In the genomic region with DNA sequence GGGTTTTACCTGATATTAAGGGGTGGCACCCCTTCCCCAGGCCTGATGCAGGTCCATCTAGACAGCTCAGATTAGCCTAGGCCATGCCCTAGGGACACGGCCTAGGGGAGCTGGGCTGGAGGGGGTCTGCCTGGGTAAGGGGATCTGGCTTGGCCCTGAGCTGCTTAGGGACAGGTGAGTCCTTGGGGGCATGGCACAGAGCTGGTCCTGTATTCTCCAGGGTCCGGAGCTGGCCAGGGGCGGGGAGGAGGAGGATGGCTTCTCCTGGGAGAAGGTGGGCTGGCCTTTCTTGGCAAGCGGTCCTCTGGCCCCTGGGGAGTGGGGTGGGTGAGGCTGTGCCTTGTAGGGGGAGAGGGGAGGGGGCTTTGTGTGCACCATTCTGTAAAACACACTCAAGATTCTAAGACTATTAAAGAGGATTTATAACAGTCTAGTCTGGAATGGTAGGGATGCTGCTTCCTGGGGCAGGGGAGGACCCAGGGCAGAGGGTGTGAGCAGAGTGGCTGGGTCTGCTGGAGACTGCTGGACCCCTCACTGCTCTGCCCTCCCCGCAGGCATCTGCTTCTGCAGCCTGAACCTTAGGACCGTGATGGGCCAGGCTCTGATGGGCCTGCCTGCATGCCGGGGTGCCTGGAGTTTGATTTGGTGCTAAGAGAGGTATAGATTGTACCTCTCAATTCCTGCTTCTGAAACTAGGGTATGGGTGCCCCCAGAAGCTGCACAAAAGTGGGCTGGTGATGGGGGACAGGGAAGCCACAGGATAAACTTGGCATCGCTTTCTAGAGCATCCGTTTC, we compare ENCODE assay signal across 9 cellular contexts. TPM values are rescaled to one million over a fixed set of nuclear protein-coding genes. Genes with fewer than 3 reads are reported as not detected.
DNase-seq lines count a peak whose midpoint lies in the region; ATAC-seq and TF ChIP-seq lines count a peak whose summit lies in the region.
"Had no signal": no experiment of that assay in that cellular context is flagged by ENCODE, and none has a peak within 500 bp of the region (broad histone marks: within the 10 kb centered on the region; RNA-seq: fewer than 3 reads in every experiment).

No MANE protein-coding gene starts in this region.

- no peak overlapping the region for H3K27ac ChIP-seq in suprapubic skin

- no peak for TF ChIP-seq CTCF in suprapubic skin (IDR thresholded peaks at IDR 0.05)

- peaks cover 41% of the 10 kb centered on the region for H3K4me1 Mint-ChIP-seq in activated naive CD4-positive, alpha-beta T cell treated with anti-CD3 and anti-CD28 coated beads, Interleukin-2, amount 10 ng/mL, durations not matched to agents 7 days and 5 days
- peaks cover 31% of the 10 kb centered on the region for H3K4me1 Mint-ChIP-seq in activated T-helper 17 cell treated with anti-CD3 and anti-CD28 coated beads, Interleukin-2, amount 50 U/mL, for 72 hours

- peaks cover 26% of the 10 kb centered on the region for H3K36me3 Mint-ChIP-seq in activated naive CD4-positive, alpha-beta T cell treated with anti-CD3 and anti-CD28 coated beads, Interleukin-2, amount 10 ng/mL, durations not matched to agents 7 days and 5 days
- H3K36me3 Mint-ChIP-seq in activated T-helper 17 cell treated with anti-CD3 and anti-CD28 coated beads, Interleukin-2, amount 50 U/mL, for 72 hours (ENCODE audit: low read depth), result peaks cover 99% of the 10 kb centered on the region

- peaks cover 23% of the 10 kb centered on the region for H3K4me1 ChIP-seq in suprapubic skin

- no peak for ATAC-seq in activated T-helper 17 cell treated with anti-CD3 and anti-CD28 coated beads, Interleukin-2, amount 50 U/mL, for 72 hours (replicated peaks)

- 91% methylated on average over 7 of the region's 9 CpGs for WGBS in suprapubic skin

- H3K36me3 ChIP-seq in suprapubic skin, result peaks cover 26% of the 10 kb centered on the region

- no peak for TF ChIP-seq POLR2A in suprapubic skin (IDR thresholded peaks at IDR 0.05)

- H3K27ac Mint-ChIP-seq in activated naive CD4-positive, alpha-beta T cell treated with anti-CD3 and anti-CD28 coated beads, Interleukin-2, amount 10 ng/mL, durations not matched to agents 7 days and 5 days, result no peak overlapping the region
- peak overlapping the region; percentile 73 for H3K27ac Mint-ChIP-seq in activated T-helper 17 cell treated with anti-CD3 and anti-CD28 coated beads, Interleukin-2, amount 50 U/mL, for 72 hours

- no peak overlapping the region for H3K4me3 Mint-ChIP-seq in activated naive CD4-positive, alpha-beta T cell treated with anti-CD3 and anti-CD28 coated beads, Interleukin-2, amount 10 ng/mL, durations not matched to agents 7 days and 5 days
- peak overlapping the region; percentile 32 for H3K4me3 Mint-ChIP-seq in activated T-helper 17 cell treated with anti-CD3 and anti-CD28 coated beads, Interleukin-2, amount 50 U/mL, for 72 hours
- H3K4me3 Mint-ChIP-seq: neural crest cell had no signal

- DNase-seq in activated naive CD4-positive, alpha-beta T cell treated with anti-CD3 and anti-CD28 coated beads, Interleukin-2, amount 10 ng/mL, durations not matched to agents 7 days and 5 days, result peak; percentile 5
- no peak for DNase-seq in activated naive CD4-positive, alpha-beta T cell (lab: John Stamatoyannopoulos, UW)
- DNase-seq in islet precursor cell (peak; percentile 33), suprapubic skin (ENCODE audit: low spot score in 2 of 2) (peak; percentile 55 to 65), H4 (ENCODE audit: low spot score) (no peak), SIG-M5 treated with dmso at 0.1 percent for 504 hours (lab: John Stamatoyannopoulos, UW; ENCODE audit: unreplicated experiment) (no peak), DMS53 treated with DMSO at 0.1 percent for 48 hours (lab: John Stamatoyannopoulos, UW; ENCODE audit: unreplicated experiment) (no peak)

- CTCF ChIA-PET in activated naive CD4-positive, alpha-beta T cell treated with anti-CD3 and anti-CD28 coated beads, Interleukin-2, amount 10 ng/mL, durations not matched to agents 7 days and 5 days (lab: Charles Lee), result interaction anchor here (0.7 to 6.0 kb wide), 6 partner anchors 9 to 292 kb away, joined by 3 to 40 read pairs (median 14); no protein-coding TSS in a partner anchor

- H3K9me3 Mint-ChIP-seq in activated naive CD4-positive, alpha-beta T cell treated with anti-CD3 and anti-CD28 coated beads, Interleukin-2, amount 10 ng/mL, durations not matched to agents 7 days and 5 days, result no peaks in the 10 kb centered on the region
- no peaks in the 10 kb centered on the region for H3K9me3 Mint-ChIP-seq in activated T-helper 17 cell treated with anti-CD3 and anti-CD28 coated beads, Interleukin-2, amount 50 U/mL, for 72 hours
- H3K9me3 Mint-ChIP-seq: neural crest cell had no signal

- H3K4me3 ChIP-seq in suprapubic skin, result no peak overlapping the region

- TF ChIP-seq EP300 in suprapubic skin (IDR thresholded peaks at IDR 0.05), result no peak

- no peaks in the 10 kb centered on the region for H3K27me3 ChIP-seq in suprapubic skin

- no peaks in the 10 kb centered on the region for H3K27me3 Mint-ChIP-seq in activated naive CD4-positive, alpha-beta T cell treated with anti-CD3 and anti-CD28 coated beads, Interleukin-2, amount 10 ng/mL, durations not matched to agents 7 days and 5 days
- H3K27me3 Mint-ChIP-seq in activated T-helper 17 cell treated with anti-CD3 and anti-CD28 coated beads, Interleukin-2, amount 50 U/mL, for 72 hours, result no peaks in the 10 kb centered on the region

- no peaks in the 10 kb centered on the region for H3K9me3 ChIP-seq in suprapubic skin

RNA-seq across cellular contexts. Expression of a gene that starts 54.7 kb away (rescaled TPM):
- 100 to 1,000 TPM; 147 to 620 TPM for total RNA-seq in activated T-helper 17 cell treated with anti-CD3 and anti-CD28 coated beads, Interleukin-2, amount 50 U/mL, for 72 hours
- total RNA-seq in suprapubic skin, result 100 to 1,000 TPM in 3 of 4 donors, 10 to 100 TPM in 1; 77.6 to 155 (median 118) TPM
- 6.7 and 15.7 TPM in 2 replicates for total RNA-seq in H4 (2014; rRNA removed; shearing (Covaris generic))

Comparison
In these comparisons a context has a peak if more than half of its experiments do, and no peak if none do; other contexts are left out.
1. DNase-seq: peak in activated naive CD4-positive, alpha-beta T cell treated with anti-CD3 and anti-CD28 coated beads, Interleukin-2, amount 10 ng/mL, durations not matched to agents 7 days and 5 days (single experiment), islet precursor cell (single experiment) and suprapubic skin (2 of 2); none in activated naive CD4-positive, alpha-beta T cell (0 of 4), H4 (single experiment), SIG-M5 treated with dmso at 0.1 percent for 504 hours (single experiment) and DMS53 treated with DMSO at 0.1 percent for 48 hours (single experiment).